8 cellular contexts compared by ENCODE assay signal in genomic region chr14:75063491-75064204, GRCh38. TPM values are rescaled to one million over a fixed set of nuclear protein-coding genes. Genes with fewer than 3 reads are reported as not detected.
A peak's percentile ranks its signal among the peaks of the same experiment; 100 is the strongest.
DNase-seq lines count a peak whose midpoint lies in the region; TF ChIP-seq lines count a peak whose summit lies in the region.

ACYP1 (minus strand) TSS chr14:75064024; CDS start chr14:75063553, 471 bp downstream.

- in situ Hi-C loops in G401 (cut with HindIII; ENCODE audit: low sequenced_read_pairs): no loop called here

- H3K9me2 ChIP-seq in MM.1S (replicated peaks; ENCODE audit: insufficient read depth, low read length): no peaks in the 10 kb centered on the region
- H3K9me2 ChIP-seq in neural cell (ENCODE audit: insufficient read depth, low read length): no peaks in the 10 kb centered on the region

- H3F3A ChIP-seq in MM.1S (ENCODE audit: insufficient read depth, low read length) (no peaks in the 10 kb centered on the region), neural cell (ENCODE audit: insufficient read depth, low read length, poor library complexity, severe bottlenecking) (no peaks in the 10 kb centered on the region)

- H3K27me3 ChIP-seq in MM.1S (replicated peaks; ENCODE audit: insufficient read depth, low read length): no peaks in the 10 kb centered on the region
- no peaks in the 10 kb centered on the region for H3K27me3 ChIP-seq in neural cell (ENCODE audit: insufficient read depth, low read depth, low read length)
- H3K27me3 ChIP-seq in stomach smooth muscle (ENCODE audit: control insufficient read depth in 1 of 2, insufficient read depth in 2 of 2, low read length in 2 of 2): no peaks in the 10 kb centered on the region

- no peak for TF ChIP-seq RAD21 in neural cell (conservative IDR thresholded peaks at IDR 0.05)

- H3K9me3 ChIP-seq in MM.1S (replicated peaks; ENCODE audit: insufficient read depth, low read length): no peaks in the 10 kb centered on the region
- H3K9me3 ChIP-seq in neural cell (ENCODE audit: low read length): no peaks in the 10 kb centered on the region
- H3K9me3 ChIP-seq in stomach smooth muscle (ENCODE audit: control insufficient read depth in 2 of 2, low read length in 2 of 2): no peaks in the 10 kb centered on the region

- H3K4me3 ChIP-seq in MM.1S (ENCODE audit: low read length): peak within 1 kb of the TSS; percentile 83
- H3K4me3 ChIP-seq in fibroblast of the aortic adventitia (ENCODE audit: low read depth, low read length): peak within 1 kb of the TSS; percentile 99
- H3K4me3 ChIP-seq in neural cell (ENCODE audit: low read length): peak within 1 kb of the TSS; percentile 76
- H3K4me3 ChIP-seq in stomach smooth muscle (ENCODE audit: low read length in 2 of 2): peak within 1 kb of the TSS; percentile 96 to 99

- H3K79me2 ChIP-seq in MM.1S (ENCODE audit: low read length) (peaks cover 19% of the 10 kb centered on the region), neural cell (replicated peaks; ENCODE audit: insufficient read depth, low read length) (peaks cover 9% of the 10 kb centered on the region)

- H3K9ac ChIP-seq in MM.1S (ENCODE audit: low read length) (peak within 1 kb of the TSS; percentile 82), neural cell (ENCODE audit: low read length) (peak within 1 kb of the TSS; percentile 69), stomach smooth muscle (ENCODE audit: low read length in 2 of 2) (peak within 1 kb of the TSS; percentile 86 to 93)

- no peak for TF ChIP-seq EP300 in neural cell (conservative IDR thresholded peaks at IDR 0.05; ENCODE audit: poor library complexity, severe bottlenecking)

- H4K20me1 ChIP-seq in MM.1S (ENCODE audit: insufficient read depth, low read length): no peaks in the 10 kb centered on the region
- no peaks in the 10 kb centered on the region for H4K20me1 ChIP-seq in neural cell (ENCODE audit: insufficient read depth)

- H3K4me1 ChIP-seq in MM.1S (ENCODE audit: low read length): no peaks in the 10 kb centered on the region
- peaks cover 19% of the 10 kb centered on the region for H3K4me1 ChIP-seq in stomach smooth muscle (ENCODE audit: control insufficient read depth, insufficient read depth, low read length)

- H3K27ac ChIP-seq in MM.1S (ENCODE audit: low read length) (peak within 1 kb of the TSS; percentile 21; the same call in 1 of the 2 replicates), neural cell (ENCODE audit: low read length) (peak within 1 kb of the TSS; percentile 53), stomach smooth muscle (ENCODE audit: low read length) (peak within 1 kb of the TSS; percentile 46)

- peak; percentile 94 for DNase-seq in G401 (ENCODE audit: low spot score)
- DNase-seq in HCEC 1CT: peak; percentile 83
- peak; percentile 77 for DNase-seq in MM.1S
- DNase-seq in SHP77 treated with DMSO at 0.1 percent for 48 hours (lab: John Stamatoyannopoulos, UW): peak; percentile 76
- peak; percentile 96 for DNase-seq in activated effector memory CD4-positive, alpha-beta T cell treated with anti-CD3 and anti-CD28 coated beads, Interleukin-2, amount 50 U/mL, for 16 hours
- DNase-seq in fibroblast of the aortic adventitia (ENCODE audit: low read depth): peak; percentile 88

- TF ChIP-seq CTCF in MM.1S (IDR thresholded peaks at IDR 0.05; ENCODE audit: low read length): no peak
- no peak for TF ChIP-seq CTCF in fibroblast of the aortic adventitia (IDR thresholded peaks at IDR 0.05; ENCODE audit: insufficient read depth, low read length)
- TF ChIP-seq CTCF in neural cell (IDR thresholded peaks at IDR 0.05; ENCODE audit: poor library complexity, severe bottlenecking): peak; percentile 50

- H2AFZ ChIP-seq in MM.1S (ENCODE audit: low read length) (peak within 1 kb of the TSS; percentile 80), neural cell (ENCODE audit: low read depth, low read length) (peak within 1 kb of the TSS; percentile 80)

- H3K4me2 ChIP-seq in MM.1S (ENCODE audit: low read depth, low read length) (peak within 1 kb of the TSS; percentile 85), neural cell (ENCODE audit: low read length) (peak within 1 kb of the TSS; percentile 86)

- no peaks in the 10 kb centered on the region for H3K36me3 ChIP-seq in MM.1S (replicated peaks; ENCODE audit: insufficient read depth, low read length)
- H3K36me3 ChIP-seq in neural cell (ENCODE audit: insufficient read depth, low read length): peaks cover 3% of the 10 kb centered on the region
- no peaks in the 10 kb centered on the region for H3K36me3 ChIP-seq in stomach smooth muscle (ENCODE audit: control insufficient read depth in 2 of 2, insufficient read depth in 2 of 2, low read length in 2 of 2)

TF ChIP-seq in neural cell, 6 proteins besides CTCF, POLR2A, EP300 and RAD21:
- TF ChIP-seq MXI1 (conservative IDR thresholded peaks at IDR 0.05; ENCODE audit: poor library complexity, severe bottlenecking) (peak; percentile 77), SMC3 (conservative IDR thresholded peaks at IDR 0.05; ENCODE audit: poor library complexity) (peak; percentile 33), EZH2 (IDR thresholded peaks at IDR 0.05; ENCODE audit: borderline replicate concordance, insufficient read depth, low read length, poor library complexity, severe bottlenecking) (no peak), REST (IDR thresholded peaks at IDR 0.05; ENCODE audit: borderline replicate concordance) (no peak), TAF1 (IDR thresholded peaks at IDR 0.05; ENCODE audit: low read depth) (no peak), POLR2AphosphoS5 (IDR thresholded peaks at IDR 0.05) (peak; percentile 65)
TF ChIP-seq in neural cell: peak in this region for 3.

RNA-seq across cellular contexts. Expression of gene ACYP1, which starts in this region (rescaled TPM):
- total RNA-seq in G401 (2014; rRNA removed; shearing (Covaris generic)): 11.9 and 18.7 TPM in 2 replicates
- 18.3 TPM in 1 of 2 replicates, not detected in the other for total RNA-seq in fibroblast of the aortic adventitia (ENCODE audit: low replicate concordance)
- polyA plus RNA-seq in neural cell: 143 and 149 TPM in 2 replicates
- polyA minus RNA-seq in neural cell: 23.6 and 34.2 TPM in 2 replicates

Comparison
In these comparisons a context has a peak if more than half of its experiments do, and no peak if none do; other contexts are left out.
1. Peak in every context shown above with its lines: DNase-seq, H3K4me3 ChIP-seq and H3K27ac ChIP-seq.